In genomic region chr2:179768765-179769164, GRCh38 we compare ENCODE assay signal across 20 cellular contexts.
DNase-seq lines count a peak whose midpoint lies in the region; ATAC-seq, FAIRE-seq and TF ChIP-seq lines count a peak whose summit lies in the region.
"Had no signal": no experiment of that assay in that cellular context is flagged by ENCODE, and none has a peak within 500 bp of the region (broad histone marks: within the 10 kb centered on the region; RNA-seq: fewer than 3 reads in every experiment).

No MANE protein-coding gene starts in this region.

- TF ChIP-seq CTCF in brain microvascular endothelial cell (IDR thresholded peaks at IDR 0.05; ENCODE audit: low read depth, low read length, missing control alignments) = no peak

- no peaks in the 10 kb centered on the region for H3K27me3 ChIP-seq in brain microvascular endothelial cell (replicated peaks)
- H3K27me3 ChIP-seq in right cardiac atrium (ENCODE audit: control insufficient read depth, insufficient read depth) = no peaks in the 10 kb centered on the region
- H3K27me3 ChIP-seq: colonic mucosa, neutrophil had no signal

- FAIRE-seq in HTR-8/SVneo (lab: Jason Lieb, UNC) = no peak

- 10% methylated on average over 1 of the region's 1 CpG for WGBS in right cardiac atrium

- intact Hi-C loops in right cardiac atrium (cut with DNase I) = loop anchor here in 1 of 4 donors (10.0 kb wide), 1 partner anchor 544 kb away; no protein-coding TSS in a partner anchor

- H3K36me3 Mint-ChIP-seq in activated T-cell treated with anti-CD3 and anti-CD28 coated beads, Interleukin-2, amount 50 U/mL, for 4 hours (ENCODE audit: insufficient read depth) = no peaks in the 10 kb centered on the region
- H3K36me3 Mint-ChIP-seq: activated naive CD4-positive, alpha-beta T cell treated with anti-CD3 and anti-CD28 coated beads, Interleukin-2, amount 50 U/mL, for 72 hours; CD4-positive, alpha-beta memory T cell; memory B cell had no signal

- DNase-seq in DMS153 (lab: John Stamatoyannopoulos, UW) (peak; percentile 16), DMS153 treated with DMSO at 0.1 percent for 48 hours (lab: John Stamatoyannopoulos, UW; ENCODE audit: unreplicated experiment) (no peak), brain microvascular endothelial cell (peak; percentile 20), right cardiac atrium (no peak), skeletal muscle cell (ENCODE audit: low read depth) (peak; percentile 26), COLO668 (lab: John Stamatoyannopoulos, UW; ENCODE audit: unreplicated experiment) (no peak), HTR-8/SVneo (ENCODE audit: insufficient read length, low spot score) (no peak)
- DNase-seq in activated T-cell treated with anti-CD3 and anti-CD28 coated beads, Interleukin-2, amount 50 U/mL, for 4 hours = no peak
- DNase-seq: activated CD4-positive, alpha-beta T cell treated with anti-CD3 and anti-CD28 coated beads for 48 hours; CD4-positive, alpha-beta memory T cell; colonic mucosa; EL; H9; NCI-H1092 treated with DMSO at 0.1 percent for 48 hours; NCI-H345; T1000 had no signal

- no peaks in the 10 kb centered on the region for H3K4me1 ChIP-seq in right cardiac atrium (ENCODE audit: control insufficient read depth, insufficient read depth, low read length)
- H3K4me1 ChIP-seq: colonic mucosa had no signal

- peak; percentile 77 to 84 for ATAC-seq in right cardiac atrium
- no peak for ATAC-seq in activated T-cell treated with anti-CD3 and anti-CD28 coated beads, Interleukin-2, amount 50 U/mL, for 4 hours
- ATAC-seq: activated naive CD4-positive, alpha-beta T cell treated with anti-CD3 and anti-CD28 coated beads, Interleukin-2, amount 50 U/mL, for 72 hours had no signal

- H3K9me3 ChIP-seq in right cardiac atrium (ENCODE audit: control insufficient read depth, low read length) = no peaks in the 10 kb centered on the region
- H3K9me3 ChIP-seq: colonic mucosa, neutrophil had no signal

- H3K4me1 Mint-ChIP-seq in activated T-cell treated with anti-CD3 and anti-CD28 coated beads, Interleukin-2, amount 50 U/mL, for 4 hours (ENCODE audit: low read depth) = no peaks in the 10 kb centered on the region
- H3K4me1 Mint-ChIP-seq: CD4-positive, alpha-beta memory T cell; memory B cell had no signal

- H3K4me3 Mint-ChIP-seq in activated T-cell treated with anti-CD3 and anti-CD28 coated beads, Interleukin-2, amount 50 U/mL, for 4 hours = no peak overlapping the region
- H3K4me3 Mint-ChIP-seq: CD4-positive, alpha-beta memory T cell; H9; memory B cell had no signal

- in situ Hi-C loops in brain microvascular endothelial cell (cut with HindIII; ENCODE audit: low pct_ligation_motif_present, low sequenced_read_pairs) = no loop called here

- H3K4me3 ChIP-seq in brain microvascular endothelial cell (ENCODE audit: low read depth, low read length) (no peak overlapping the region), right cardiac atrium (ENCODE audit: low read length) (no peak overlapping the region), skeletal muscle cell (ENCODE audit: low read depth, low read length) (no peak overlapping the region)
- H3K4me3 ChIP-seq: colonic mucosa had no signal

- H3K36me3 ChIP-seq in brain microvascular endothelial cell (replicated peaks) = no peaks in the 10 kb centered on the region
- H3K36me3 ChIP-seq: colonic mucosa, neutrophil had no signal

- H3K27me3 Mint-ChIP-seq in activated T-cell treated with anti-CD3 and anti-CD28 coated beads, Interleukin-2, amount 50 U/mL, for 4 hours (ENCODE audit: low read depth) = peaks cover 7% of the 10 kb centered on the region

- peaks cover 5% of the 10 kb centered on the region for H3K9me3 Mint-ChIP-seq in activated T-cell treated with anti-CD3 and anti-CD28 coated beads, Interleukin-2, amount 50 U/mL, for 4 hours
- H3K9me3 Mint-ChIP-seq: H9 had no signal

- no peak overlapping the region for H3K27ac ChIP-seq in brain microvascular endothelial cell
- peak overlapping the region; percentile 48 for H3K27ac ChIP-seq in right cardiac atrium (ENCODE audit: low read length)
- H3K27ac ChIP-seq: 22Rv1, colonic mucosa, neutrophil had no signal

Comparison
In these comparisons a context has a peak if more than half of its experiments do, and no peak if none do; other contexts are left out.
1. DNase-seq: peak in DMS153 (single experiment), brain microvascular endothelial cell (single experiment) and skeletal muscle cell (single experiment); none in DMS153 treated with DMSO at 0.1 percent for 48 hours (single experiment), right cardiac atrium (0 of 3), activated T-cell treated with anti-CD3 and anti-CD28 coated beads, Interleukin-2, amount 50 U/mL, for 4 hours (single experiment), COLO668 (single experiment) and HTR-8/SVneo (single experiment).
2. ATAC-seq: peak in right cardiac atrium (2 of 2); none in activated T-cell treated with anti-CD3 and anti-CD28 coated beads, Interleukin-2, amount 50 U/mL, for 4 hours (0 of 2).